12 cellular contexts compared by ENCODE assay signal in genomic region chr15:60480149-60480548, GRCh38. TPM values are rescaled to one million over a fixed set of nuclear protein-coding genes. Genes with fewer than 3 reads are reported as not detected.
DNase-seq lines count a peak whose midpoint lies in the region; ATAC-seq, FAIRE-seq and TF ChIP-seq lines count a peak whose summit lies in the region.
"Had no signal": no experiment of that assay in that cellular context is flagged by ENCODE, and none has a peak within 500 bp of the region (broad histone marks: within the 10 kb centered on the region; RNA-seq: fewer than 3 reads in every experiment).

No MANE protein-coding gene starts in this region.

- peak overlapping the region; percentile 99 for H3K4me3 ChIP-seq in CD4-positive, CD25-positive, alpha-beta regulatory T cell (ENCODE audit: low read depth, low read length)
- peak overlapping the region; percentile 87 for H3K4me3 ChIP-seq in GM23338
- H3K4me3 ChIP-seq in mucosa of stomach (ENCODE audit: low read length): no peak overlapping the region

- FAIRE-seq in GM12891 (lab: Jason Lieb, UNC): no peak

- peak overlapping the region; percentile 96 to 98 (median 98) for H3K4me3 Mint-ChIP-seq in CD4-positive, CD25-positive, alpha-beta regulatory T cell
- peak overlapping the region; percentile 99 for H3K4me3 Mint-ChIP-seq in GM23338
- H3K4me3 Mint-ChIP-seq in activated T-helper 1 cell treated with anti-CD3 and anti-CD28 coated beads, Interleukin-12 subunit alpha, Interleukin-12 subunit beta, Interleukin-2, Interleukin-4 antibody, amounts not matched to agents 30 ng/mL and 10 ng/mL and 1 ng/mL, durations not matched to agents 14 hours and 24 hours and 36 hours: peak overlapping the region; percentile 97

- no peaks in the 10 kb centered on the region for H3K9me3 ChIP-seq in CD4-positive, CD25-positive, alpha-beta regulatory T cell (ENCODE audit: control insufficient read depth in 2 of 2, low read length in 2 of 2)
- no peaks in the 10 kb centered on the region for H3K9me3 ChIP-seq in mucosa of stomach (ENCODE audit: control insufficient read depth, low read length)

- no peaks in the 10 kb centered on the region for H3K27me3 Mint-ChIP-seq in CD4-positive, CD25-positive, alpha-beta regulatory T cell
- H3K27me3 Mint-ChIP-seq in GM23338 (ENCODE audit: insufficient read depth, low read depth, poor library complexity): peaks cover 12% of the 10 kb centered on the region
- H3K27me3 Mint-ChIP-seq in activated T-helper 1 cell treated with anti-CD3 and anti-CD28 coated beads, Interleukin-12 subunit alpha, Interleukin-12 subunit beta, Interleukin-2, Interleukin-4 antibody, amounts not matched to agents 30 ng/mL and 10 ng/mL and 1 ng/mL, durations not matched to agents 14 hours and 24 hours and 36 hours (ENCODE audit: insufficient read depth): no peaks in the 10 kb centered on the region

- peaks cover 36 to 75% (median 52%) of the 10 kb centered on the region in 4 donors for H3K4me1 Mint-ChIP-seq in CD4-positive, CD25-positive, alpha-beta regulatory T cell
- H3K4me1 Mint-ChIP-seq in GM23338: peaks cover 17% of the 10 kb centered on the region
- peaks cover 46% of the 10 kb centered on the region for H3K4me1 Mint-ChIP-seq in activated T-helper 1 cell treated with anti-CD3 and anti-CD28 coated beads, Interleukin-12 subunit alpha, Interleukin-12 subunit beta, Interleukin-2, Interleukin-4 antibody, amounts not matched to agents 30 ng/mL and 10 ng/mL and 1 ng/mL, durations not matched to agents 14 hours and 24 hours and 36 hours (ENCODE audit: low read depth)

- H3K9me3 Mint-ChIP-seq in CD4-positive, CD25-positive, alpha-beta regulatory T cell: no peaks in the 10 kb centered on the region
- no peaks in the 10 kb centered on the region for H3K9me3 Mint-ChIP-seq in GM23338
- H3K9me3 Mint-ChIP-seq in activated T-helper 1 cell treated with anti-CD3 and anti-CD28 coated beads, Interleukin-12 subunit alpha, Interleukin-12 subunit beta, Interleukin-2, Interleukin-4 antibody, amounts not matched to agents 30 ng/mL and 10 ng/mL and 1 ng/mL, durations not matched to agents 14 hours and 24 hours and 36 hours: no peaks in the 10 kb centered on the region

- intact Hi-C loops in activated T-helper 1 cell treated with anti-CD3 and anti-CD28 coated beads, Interleukin-12 subunit alpha, Interleukin-12 subunit beta, Interleukin-2, Interleukin-4 antibody, amounts not matched to agents 30 ng/mL and 10 ng/mL and 1 ng/mL, durations not matched to agents 14 hours and 24 hours and 36 hours (cut with micrococcal nuclease): no loop called here

- H3K27ac ChIP-seq in CD4-positive, CD25-positive, alpha-beta regulatory T cell (ENCODE audit: insufficient read depth, low read length, poor library complexity, severe bottlenecking): peak overlapping the region; percentile 92
- H3K27ac ChIP-seq in GM23338 (ENCODE audit: low read depth): no peak overlapping the region

- no peak overlapping the region for H2AFZ ChIP-seq in GM23338

- H3K27me3 ChIP-seq in CD4-positive, CD25-positive, alpha-beta regulatory T cell (ENCODE audit: control insufficient read depth, insufficient read depth, low read length): no peaks in the 10 kb centered on the region
- no peaks in the 10 kb centered on the region for H3K27me3 ChIP-seq in GM23338 (ENCODE audit: insufficient read depth)
- H3K27me3 ChIP-seq in mucosa of stomach (ENCODE audit: control insufficient read depth, insufficient read depth, low read length): no peaks in the 10 kb centered on the region

- DNase-seq in CD4-positive, CD25-positive, alpha-beta regulatory T cell: peak in 1 of 3 donors; percentile 50
- no peak for DNase-seq in GM23338 (ENCODE audit: low spot score)
- DNase-seq in activated T-helper 1 cell treated with anti-CD3 and anti-CD28 coated beads, Interleukin-12 subunit alpha, Interleukin-12 subunit beta, Interleukin-2, Interleukin-4 antibody, amounts not matched to agents 30 ng/mL and 10 ng/mL and 1 ng/mL, durations not matched to agents 14 hours and 24 hours and 36 hours (ENCODE audit: low spot score): no peak
- no peak for DNase-seq in NCI-H226
- no peak for DNase-seq in GM12891 (ENCODE audit: insufficient read length, low spot score)
- DNase-seq: activated CD4-positive, CD25-positive, alpha-beta regulatory T cell; anterior cingulate cortex; NCI-H1694; posterior cingulate gyrus had no signal

- peaks cover 2% of the 10 kb centered on the region for H3K36me3 ChIP-seq in CD4-positive, CD25-positive, alpha-beta regulatory T cell (ENCODE audit: control insufficient read depth, insufficient read depth, low read length)
- H3K36me3 ChIP-seq in GM23338 (ENCODE audit: insufficient read depth) (peaks cover 7% of the 10 kb centered on the region; the same call in 1 of the 2 replicates), mucosa of stomach (ENCODE audit: control insufficient read depth, insufficient read depth, low read length) (no peaks in the 10 kb centered on the region)

- peaks cover 33% of the 10 kb centered on the region for H3K4me1 ChIP-seq in CD4-positive, CD25-positive, alpha-beta regulatory T cell (ENCODE audit: control insufficient read depth, insufficient read depth, low read length, poor library complexity, severe bottlenecking)
- H3K4me1 ChIP-seq in GM23338 (ENCODE audit: insufficient read depth) (peaks cover 20% of the 10 kb centered on the region), mucosa of stomach (ENCODE audit: control insufficient read depth, insufficient read depth, low read length) (peaks cover 12% of the 10 kb centered on the region)

- H3K4me2 ChIP-seq in GM23338: peak overlapping the region; percentile 74

- H3K9me2 ChIP-seq in GM23338 (ENCODE audit: insufficient read depth): no peaks in the 10 kb centered on the region

- peaks cover 8% of the 10 kb centered on the region for H3K36me3 Mint-ChIP-seq in CD4-positive, CD25-positive, alpha-beta regulatory T cell
- no peaks in the 10 kb centered on the region for H3K36me3 Mint-ChIP-seq in GM23338 (ENCODE audit: low read depth)
- H3K36me3 Mint-ChIP-seq in activated T-helper 1 cell treated with anti-CD3 and anti-CD28 coated beads, Interleukin-12 subunit alpha, Interleukin-12 subunit beta, Interleukin-2, Interleukin-4 antibody, amounts not matched to agents 30 ng/mL and 10 ng/mL and 1 ng/mL, durations not matched to agents 14 hours and 24 hours and 36 hours (ENCODE audit: low read depth): peaks cover 13% of the 10 kb centered on the region

- no peak for TF ChIP-seq CTCF in GM23338 (conservative IDR thresholded peaks at IDR 0.05; ENCODE audit: low read depth in 2 of 2)

- no peak for TF ChIP-seq POLR2A in GM12891 (IDR thresholded peaks at IDR 0.05; ENCODE audit: low read depth, low read length)

- peak overlapping the region; percentile 98 to 100 (median 99) for H3K27ac Mint-ChIP-seq in CD4-positive, CD25-positive, alpha-beta regulatory T cell
- H3K27ac Mint-ChIP-seq in GM23338: no peak overlapping the region
- peak overlapping the region; percentile 97 for H3K27ac Mint-ChIP-seq in activated T-helper 1 cell treated with anti-CD3 and anti-CD28 coated beads, Interleukin-12 subunit alpha, Interleukin-12 subunit beta, Interleukin-2, Interleukin-4 antibody, amounts not matched to agents 30 ng/mL and 10 ng/mL and 1 ng/mL, durations not matched to agents 14 hours and 24 hours and 36 hours

- H3K9ac ChIP-seq in mucosa of stomach (ENCODE audit: low read length): peak overlapping the region; percentile 92

- no peak for ATAC-seq in CD4-positive, CD25-positive, alpha-beta regulatory T cell (ENCODE audit: low read depth in 2 of 2)
- no peak for ATAC-seq in GM23338
- ATAC-seq in GM19455 (IDR thresholded peaks at IDR 0.05; ENCODE audit: unreplicated experiment): no peak
- ATAC-seq in HG03457 (IDR thresholded peaks at IDR 0.05; ENCODE audit: unreplicated experiment): no peak

- H3K79me2 ChIP-seq in GM23338 (replicated peaks; ENCODE audit: insufficient read depth): peaks cover 27% of the 10 kb centered on the region

- no peaks in the 10 kb centered on the region for H3F3A ChIP-seq in GM23338 (replicated peaks; ENCODE audit: low read depth)

- H4K20me1 ChIP-seq in GM23338 (replicated peaks; ENCODE audit: insufficient read depth): no peaks in the 10 kb centered on the region

TF ChIP-seq in GM23338, 12 proteins besides CTCF, POLR2A, EP300 and RAD21 (continues in another document):
- TF ChIP-seq POLR2AphosphoS5 (IDR thresholded peaks at IDR 0.05; ENCODE audit: low read depth) (no peak), ZNF114 (CRISPR knock-in tag; IDR thresholded peaks at IDR 0.05) (no peak), STAT1 (IDR thresholded peaks at IDR 0.05; ENCODE audit: unreplicated experiment) (no peak), CREB1 (CRISPR knock-in tag; IDR thresholded peaks at IDR 0.05; ENCODE audit: low read depth) (no peak), NANOG (IDR thresholded peaks at IDR 0.05; ENCODE audit: borderline replicate concordance) (no peak)

TF ChIP-seq in GM12891, 5 proteins besides CTCF, POLR2A, EP300 and RAD21:
- TF ChIP-seq PAX5 (IDR thresholded peaks at IDR 0.05; ENCODE audit: insufficient read depth, low read length, severe bottlenecking) (no peak), SPI1 (IDR thresholded peaks at IDR 0.05; ENCODE audit: low read depth, low read length) (no peak), TAF1 (IDR thresholded peaks at IDR 0.05; ENCODE audit: low read depth, low read length) (no peak), POU2F2 (IDR thresholded peaks at IDR 0.05; ENCODE audit: low read depth, low read length) (no peak), POLR2AphosphoS5 (IDR thresholded peaks at IDR 0.05; ENCODE audit: low read depth, low read length) (no peak)
TF ChIP-seq in GM12891: peak in this region for 0.

RNA-seq across cellular contexts. Expression of gene ICE2, which starts 1.2 kb away (rescaled TPM):
- total RNA-seq in CD4-positive, CD25-positive, alpha-beta regulatory T cell: 38.9 TPM
- 10 to 100 TPM; 37.1 to 52.2 (median 49.3) TPM for polyA plus RNA-seq in CD4-positive, CD25-positive, alpha-beta regulatory T cell
- 47.8 and 64.3 TPM in 2 replicates for total RNA-seq in GM23338 (2014; rRNA removed; shearing (Covaris generic))
- polyA plus RNA-seq in GM23338 (2016; fragmentation: Nextera tagmentation; extraction: Ambion mirVana): 51.3 and 64.2 TPM in 2 replicates
- 51.9 and 56.1 TPM in 2 replicates for total RNA-seq in activated T-helper 1 cell treated with anti-CD3 and anti-CD28 coated beads, Interleukin-12 subunit alpha, Interleukin-12 subunit beta, Interleukin-2, Interleukin-4 antibody, amounts not matched to agents 30 ng/mL and 10 ng/mL and 1 ng/mL, durations not matched to agents 14 hours and 24 hours and 36 hours
- polyA plus RNA-seq in GM12891 (2012; ENCODE audit: low read depth, missing spikeins): 16.5 TPM
